8 cellular contexts compared by ENCODE assay signal in genomic region chr5:168947212-168947868, GRCh38.
A peak's percentile ranks its signal among the peaks of the same experiment; 100 is the strongest.
DNase-seq lines count a peak whose midpoint lies in the region; ATAC-seq and TF ChIP-seq lines count a peak whose summit lies in the region.

No MANE protein-coding gene starts in this region.

- intact Hi-C loops in transverse colon (cut with DNase I; ENCODE audit: low total_unique reads) = no loop called here

- H3K9me3 ChIP-seq in SJCRH30 (replicated peaks) = no peaks in the 10 kb centered on the region
- H3K9me3 ChIP-seq in transverse colon = no peaks in the 10 kb centered on the region

- in situ Hi-C loops in transverse colon (cut with MboI; ENCODE audit: low pct_ligation_motif_present in 1 of 4, low pct_unique_long_range_greater_than_20kb in 1 of 4, low sequenced_read_pairs in 3 of 4) = no loop called here

- no peak for TF ChIP-seq EP300 in transverse colon (IDR thresholded peaks at IDR 0.05; ENCODE audit: low read depth)

- no peak overlapping the region for H3K27ac ChIP-seq in SJCRH30
- no peak overlapping the region for H3K27ac ChIP-seq in transverse colon

- TF ChIP-seq CTCF in AG09319 (IDR thresholded peaks at IDR 0.05; ENCODE audit: low read depth, low read length) (peak; percentile 90), choroid plexus epithelial cell (conservative IDR thresholded peaks at IDR 0.05; ENCODE audit: low read depth, low read length) (peak; percentile 87), transverse colon (IDR thresholded peaks at IDR 0.05) (peak; percentile 37 to 61 (median 57))

- 35 to 50% methylated on average over 1 to 5 of the region's 5 CpGs for WGBS in transverse colon (ENCODE audit: low coverage in 1 of 2), 2 donors

- H3K27me3 ChIP-seq in SJCRH30 (no peaks in the 10 kb centered on the region; the same call in 1 of the 2 replicates), transverse colon (no peaks in the 10 kb centered on the region)

- no peaks in the 10 kb centered on the region for H3K36me3 ChIP-seq in SJCRH30
- no peaks in the 10 kb centered on the region for H3K36me3 ChIP-seq in transverse colon

- ATAC-seq in GM18505 (IDR thresholded peaks at IDR 0.05; ENCODE audit: unreplicated experiment) (peak; percentile 70), HG03159 (IDR thresholded peaks at IDR 0.05; ENCODE audit: unreplicated experiment) (peak; percentile 72)

- TF ChIP-seq POLR2A in GM18505 (IDR thresholded peaks at IDR 0.05; ENCODE audit: borderline replicate concordance, extremely low read depth, insufficient read depth, insufficient read length) (no peak), transverse colon (IDR thresholded peaks at IDR 0.05) (no peak)

- DNase-seq in AG09319 (ENCODE audit: extremely low read depth, low read depth) (no peak), SJCRH30 (peak; percentile 37 to 66), choroid plexus epithelial cell (ENCODE audit: low read depth) (peak; percentile 56), lung microvascular endothelial cell (ENCODE audit: low read depth in 2 of 2) (peak; percentile 27 to 55), transverse colon (peak; percentile 28), NCI-H187 treated with DMSO at 0.1 percent for 48 hours (lab: John Stamatoyannopoulos, UW) (no peak)

- no peaks in the 10 kb centered on the region for H3K4me1 ChIP-seq in SJCRH30
- peaks cover 0 to 9% (median 0%) of the 10 kb centered on the region in 4 donors for H3K4me1 ChIP-seq in transverse colon

- H3K4me3 ChIP-seq in SJCRH30 (no peak overlapping the region), choroid plexus epithelial cell (ENCODE audit: low read depth, low read length) (no peak overlapping the region), transverse colon (no peak overlapping the region)

Comparison
In these comparisons a context has a peak if more than half of its experiments do, and no peak if none do; other contexts are left out.
1. DNase-seq: peak in SJCRH30 (2 of 2), choroid plexus epithelial cell (single experiment), lung microvascular endothelial cell (2 of 2) and transverse colon (single experiment); none in AG09319 (single experiment) and NCI-H187 treated with DMSO at 0.1 percent for 48 hours (single experiment).
2. Peak in every context shown above with its lines, with median percentiles within 50 percentile points of each other: CTCF ChIP-seq.